8 cellular contexts compared by ENCODE assay signal in genomic region chr12:27244680-27245005, GRCh38. TPM values are rescaled to one million over a fixed set of nuclear protein-coding genes. Genes with fewer than 3 reads are reported as not detected.
DNase-seq lines count a peak whose midpoint lies in the region; ATAC-seq, FAIRE-seq and TF ChIP-seq lines count a peak whose summit lies in the region.

No MANE protein-coding gene starts in this region.

- H3K9me3 Mint-ChIP-seq in activated naive CD8-positive, alpha-beta T cell treated with anti-CD3 and anti-CD28 coated beads for 36 hours, result peaks cover 3% of the 10 kb centered on the region

- TF ChIP-seq CTCF in A549 (IDR thresholded peaks at IDR 0.05), result no peak
- no peak for TF ChIP-seq CTCF in kidney epithelial cell (IDR thresholded peaks at IDR 0.05; ENCODE audit: insufficient read depth, low read length, poor library complexity, severe bottlenecking)
- TF ChIP-seq CTCF in thoracic aorta (IDR thresholded peaks at IDR 0.05), result no peak

- H3K36me3 ChIP-seq in H7 (replicated peaks; ENCODE audit: control insufficient read depth, insufficient read depth, low read length) (no peaks in the 10 kb centered on the region), kidney epithelial cell (ENCODE audit: control insufficient read depth, insufficient read depth, low read length) (no peaks in the 10 kb centered on the region), thoracic aorta (no peaks in the 10 kb centered on the region)

- peaks cover 44% of the 10 kb centered on the region for H3K4me1 Mint-ChIP-seq in activated naive CD8-positive, alpha-beta T cell treated with anti-CD3 and anti-CD28 coated beads for 36 hours

- no peak for TF ChIP-seq RAD21 in A549 (conservative IDR thresholded peaks at IDR 0.05 in 1 of 2, IDR thresholded peaks at IDR 0.05 in 1 of 2)

- TF ChIP-seq EP300 in A549 (IDR thresholded peaks at IDR 0.05), result no peak

- H3K27ac Mint-ChIP-seq in activated naive CD8-positive, alpha-beta T cell treated with anti-CD3 and anti-CD28 coated beads for 36 hours, result peak overlapping the region; percentile 96

- no peaks in the 10 kb centered on the region for H3K27me3 Mint-ChIP-seq in activated naive CD8-positive, alpha-beta T cell treated with anti-CD3 and anti-CD28 coated beads for 36 hours

- H3K36me3 Mint-ChIP-seq in activated naive CD8-positive, alpha-beta T cell treated with anti-CD3 and anti-CD28 coated beads for 36 hours, result peaks cover 23% of the 10 kb centered on the region

- peak overlapping the region; percentile 77 for H3K4me2 ChIP-seq in A549

- CTCF ChIA-PET in A549 (lab: Yijun Ruan, JAX), result interaction anchor here (0.7 to 2.1 kb wide), 20 partner anchors 9 to 836 kb away, joined by 3 to 14 read pairs (median 4); partner anchors contain the start of gene TM7SF3

- ATAC-seq in A549 (no peak), thoracic aorta (ENCODE audit: insufficient number of reproducible peaks, low FRiP score, low read depth) (peak; percentile 12), HG02973 (IDR thresholded peaks at IDR 0.05; ENCODE audit: unreplicated experiment) (no peak), HG02870 (IDR thresholded peaks at IDR 0.05; ENCODE audit: unreplicated experiment) (no peak)

- peaks cover 5% of the 10 kb centered on the region; the same call in 1 of the 3 replicates for H3K9me3 ChIP-seq in A549
- no peaks in the 10 kb centered on the region for H3K9me3 ChIP-seq in thoracic aorta

- WGBS in A549 (ENCODE audit: missing lambda C conversion rate), result under 1% methylated on average over 13 of the region's 13 CpGs

- FAIRE-seq in A549 (lab: Jason Lieb, UNC), result no peak

- peak overlapping the region; percentile 100 for H3K4me3 Mint-ChIP-seq in activated naive CD8-positive, alpha-beta T cell treated with anti-CD3 and anti-CD28 coated beads for 36 hours

- POLR2A ChIA-PET in A549 (lab: Yijun Ruan, JAX), result interaction anchor here (0.9 to 2.6 kb wide), 11 partner anchors 41 to 231 kb away, joined by 3 to 18 read pairs (median 4); partner anchors contain the start of genes MED21 and TM7SF3

- H3K4me1 ChIP-seq in A549 (peaks cover 11% of the 10 kb centered on the region), thoracic aorta (ENCODE audit: control insufficient read depth in 1 of 2, low read depth in 2 of 2) (peaks cover 5 to 21% of the 10 kb centered on the region in 2 donors)

- H3K27me3 ChIP-seq in H7 (ENCODE audit: control insufficient read depth, insufficient read depth, low read length) (no peaks in the 10 kb centered on the region), kidney epithelial cell (ENCODE audit: control insufficient read depth, insufficient read depth, low read length) (no peaks in the 10 kb centered on the region), thoracic aorta (replicated peaks; ENCODE audit: insufficient read depth) (no peaks in the 10 kb centered on the region)

- DNase-seq in A549 (ENCODE audit: low read depth in 1 of 2, low spot score in 1 of 2) (no peak), H7 (no peak), kidney epithelial cell (ENCODE audit: low read depth) (no peak), thoracic aorta (ENCODE audit: low spot score) (no peak), globus pallidus (ENCODE audit: low spot score) (no peak)
- no peak for DNase-seq in activated naive CD8-positive, alpha-beta T cell treated with anti-CD3 and anti-CD28 coated beads for 36 hours

- peak overlapping the region; percentile 83 for H3K4me3 ChIP-seq in A549
- peak overlapping the region; percentile 90 for H3K4me3 ChIP-seq in H7 (ENCODE audit: insufficient read depth, low read depth, low read length)
- peak overlapping the region; percentile 78 for H3K4me3 ChIP-seq in kidney epithelial cell (ENCODE audit: low read depth, low read length)
- peak overlapping the region; percentile 86 for H3K4me3 ChIP-seq in thoracic aorta

- TF ChIP-seq POLR2A in A549 (IDR thresholded peaks at IDR 0.05; ENCODE audit: low read length), result no peak; the same call in 1 of the 2 replicates

- peak overlapping the region; percentile 78 to 89 for H3K27ac ChIP-seq in A549
- H3K27ac ChIP-seq in thoracic aorta, result peak overlapping the region; percentile 98

TF ChIP-seq in A549, 52 proteins besides CTCF, POLR2A, EP300 and RAD21:
- TF ChIP-seq CBX2 (IDR thresholded peaks at IDR 0.05; ENCODE audit: borderline replicate concordance, low read depth) (no peak), ZNF302 (CRISPR knock-in tag; IDR thresholded peaks at IDR 0.05) (no peak), MYC (IDR thresholded peaks at IDR 0.05; ENCODE audit: borderline replicate concordance, low read length) (no peak), BCL3 (IDR thresholded peaks at IDR 0.05) (no peak)

RNA-seq across cellular contexts. Expression of gene STK38L, which starts 0.6 kb away (rescaled TPM):
- polyA plus RNA-seq in A549 (2011; rRNA removed) (24.2 and 32.2 TPM in 2 replicates), A549 (2017; fragmentation: RNase III; extraction: RNeasy Plus Mini Kit Qiagen cat#74134 plus additional on column Dnase treatment) (13.9 to 17.3 TPM (median 16.3 TPM) in 3 replicates)
- 3.6 and 4.2 TPM in 2 replicates for polyA plus RNA-seq in A549 (2012; cell fraction: cytosol; rRNA removed)
- polyA plus RNA-seq in A549 (2012; cell fraction: nucleus; rRNA removed), result 1.9 and 3.4 TPM in 2 replicates
- polyA minus RNA-seq in A549 (2011; rRNA and poly(A)+ RNA removed), result 7.5 and 8.0 TPM in 2 replicates
- 18.0 and 20.5 TPM in 2 replicates for total RNA-seq in H7 (2014; rRNA removed; shearing (Covaris generic))
- total RNA-seq in activated naive CD8-positive, alpha-beta T cell treated with anti-CD3 and anti-CD28 coated beads for 36 hours, result 10 to 100 TPM; 31.2 to 32.0 TPM
- total RNA-seq in kidney epithelial cell (20.3 and 28.0 TPM in 2 replicates), thoracic aorta (100 to 1,000 TPM; 216 to 227 TPM)
